In genomic region chr6:106223300-106223930, GRCh38 we compare ENCODE assay signal across 1 cellular context.
TF ChIP-seq lines count a peak whose summit lies in the region.

No MANE protein-coding gene starts in this region.

TF ChIP-seq in WTC11, 78 proteins besides CTCF, POLR2A, EP300 and RAD21 (continued from another document):
- TF ChIP-seq PREB (CRISPR knock-in tag; IDR thresholded peaks at IDR 0.05; ENCODE audit: borderline replicate concordance) = no peak
- TF ChIP-seq TP53 (CRISPR knock-in tag; IDR thresholded peaks at IDR 0.05) = no peak
- no peak for TF ChIP-seq HMGA2 (CRISPR knock-in tag; IDR thresholded peaks at IDR 0.05)
- TF ChIP-seq NR3C1 (CRISPR knock-in tag; conservative IDR thresholded peaks at IDR 0.05; ENCODE audit: low read depth) = no peak
- TF ChIP-seq TCF7 (CRISPR knock-in tag; IDR thresholded peaks at IDR 0.05; ENCODE audit: low read depth) = no peak
- TF ChIP-seq CREB1 (CRISPR knock-in tag; IDR thresholded peaks at IDR 0.05) = no peak
